Comparison of ENCODE assay signal across 17 cellular contexts in genomic region chr14:76574416-76574815, GRCh38.
"Had no signal": no experiment of that assay in that cellular context is flagged by ENCODE, and none has a peak within 500 bp of the region (broad histone marks: within the 10 kb centered on the region; RNA-seq: fewer than 3 reads in every experiment).

No MANE protein-coding gene starts in this region.

- DNase-seq: activated CD4-positive, alpha-beta T cell treated with anti-CD3 and anti-CD28 coated beads, Interleukin-2, amount 10 ng/mL, durations not matched to agents 24 days and 14 days; activated CD4-positive, CD25-positive, alpha-beta regulatory T cell; activated CD8-positive, alpha-beta memory T cell treated with anti-CD3 and anti-CD28 coated beads, Interleukin-2, amount 50 U/mL, for 4 hours; activated CD8-positive, alpha-beta T cell treated with anti-CD3 and anti-CD28 coated beads, Interleukin-2, amount 10 ng/mL, durations not matched to agents 7 days and 5 days; activated gamma-delta T cell treated with Interleukin-2 at 50 U/mL for 16 hours; activated T-cell treated with anti-CD3 and anti-CD28 coated beads, Interleukin-2, amount 50 U/mL, for 72 hours; anterior cingulate cortex; dermis blood vessel endothelial cell; erythroblast; gastrocnemius medialis; heart left ventricle; immature natural killer cell; naive B cell; stimulated activated CD4-positive, alpha-beta T cell treated with anti-CD3 and anti-CD28 coated beads, Interleukin-2, amount 100 ng/mL, for 48 hours had no signal

- H3K4me1 ChIP-seq: gastrocnemius medialis had no signal

- ATAC-seq: activated CD8-positive, alpha-beta T cell treated with anti-CD3 and anti-CD28 coated beads, Interleukin-2, amount 10 ng/mL, durations not matched to agents 7 days and 5 days; activated T-cell treated with anti-CD3 and anti-CD28 coated beads, Interleukin-2, amount 50 U/mL, for 72 hours; gastrocnemius medialis; heart left ventricle; stimulated activated memory B cell treated with anti-CD40 and anti-IgM and Interleukin-4, amounts not matched to agents 10 μg/mL and 1 μg/mL and 100 μg/mL, for 72 hours had no signal

- H3K27ac ChIP-seq: gastrocnemius medialis, heart left ventricle, tibial nerve had no signal

- H3K27me3 ChIP-seq: heart left ventricle, tibial nerve had no signal

- H3K9me3 ChIP-seq: gastrocnemius medialis had no signal

- H3K36me3 ChIP-seq: gastrocnemius medialis, heart left ventricle, tibial nerve had no signal

- H3K4me3 ChIP-seq: gastrocnemius medialis, lung, tibial nerve had no signal
